In the genomic region with DNA sequence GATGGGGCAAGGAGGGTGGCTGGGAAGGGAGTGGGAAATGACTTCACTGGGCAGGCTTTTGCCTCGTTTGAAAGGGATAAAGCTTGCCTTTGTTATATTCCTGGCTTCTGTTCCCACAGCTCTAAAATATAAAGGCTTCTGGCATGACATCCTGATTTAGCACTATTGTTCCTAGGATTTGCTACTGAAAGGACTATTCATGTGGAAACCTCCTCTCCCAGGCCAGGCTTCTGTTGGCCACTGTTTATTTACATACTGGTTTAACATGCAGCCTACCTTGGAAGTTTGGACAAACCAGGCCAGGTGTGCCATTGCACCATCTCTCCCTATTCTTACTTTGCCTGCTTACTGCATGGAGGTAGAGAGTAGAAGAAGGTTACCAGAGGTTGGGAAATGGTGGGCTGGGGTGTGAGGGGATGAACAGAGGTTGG, we compare ENCODE assay signal across 1 cellular context.
TF ChIP-seq lines count a peak whose summit lies in the region.

No MANE protein-coding gene starts in this region.

TF ChIP-seq in HepG2, 621 proteins besides CTCF, POLR2A, EP300 and RAD21 (continued from another document and continues in another):
- TF ChIP-seq, protein P1, sequence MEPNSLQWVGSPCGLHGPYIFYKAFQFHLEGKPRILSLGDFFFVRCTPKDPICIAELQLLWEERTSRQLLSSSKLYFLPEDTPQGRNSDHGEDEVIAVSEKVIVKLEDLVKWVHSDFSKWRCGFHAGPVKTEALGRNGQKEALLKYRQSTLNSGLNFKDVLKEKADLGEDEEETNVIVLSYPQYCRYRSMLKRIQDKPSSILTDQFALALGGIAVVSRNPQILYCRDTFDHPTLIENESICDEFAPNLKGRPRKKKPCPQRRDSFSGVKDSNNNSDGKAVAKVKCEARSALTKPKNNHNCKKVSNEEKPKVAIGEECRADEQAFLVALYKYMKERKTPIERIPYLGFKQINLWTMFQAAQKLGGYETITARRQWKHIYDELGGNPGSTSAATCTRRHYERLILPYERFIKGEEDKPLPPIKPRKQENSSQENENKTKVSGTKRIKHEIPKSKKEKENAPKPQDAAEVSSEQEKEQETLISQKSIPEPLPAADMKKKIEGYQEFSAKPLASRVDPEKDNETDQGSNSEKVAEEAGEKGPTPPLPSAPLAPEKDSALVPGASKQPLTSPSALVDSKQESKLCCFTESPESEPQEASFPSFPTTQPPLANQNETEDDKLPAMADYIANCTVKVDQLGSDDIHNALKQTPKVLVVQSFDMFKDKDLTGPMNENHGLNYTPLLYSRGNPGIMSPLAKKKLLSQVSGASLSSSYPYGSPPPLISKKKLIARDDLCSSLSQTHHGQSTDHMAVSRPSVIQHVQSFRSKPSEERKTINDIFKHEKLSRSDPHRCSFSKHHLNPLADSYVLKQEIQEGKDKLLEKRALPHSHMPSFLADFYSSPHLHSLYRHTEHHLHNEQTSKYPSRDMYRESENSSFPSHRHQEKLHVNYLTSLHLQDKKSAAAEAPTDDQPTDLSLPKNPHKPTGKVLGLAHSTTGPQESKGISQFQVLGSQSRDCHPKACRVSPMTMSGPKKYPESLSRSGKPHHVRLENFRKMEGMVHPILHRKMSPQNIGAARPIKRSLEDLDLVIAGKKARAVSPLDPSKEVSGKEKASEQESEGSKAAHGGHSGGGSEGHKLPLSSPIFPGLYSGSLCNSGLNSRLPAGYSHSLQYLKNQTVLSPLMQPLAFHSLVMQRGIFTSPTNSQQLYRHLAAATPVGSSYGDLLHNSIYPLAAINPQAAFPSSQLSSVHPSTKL (CRISPR knock-in tag; IDR thresholded peaks at IDR 0.05) = peak; percentile 71
- TF ChIP-seq, protein P2, sequence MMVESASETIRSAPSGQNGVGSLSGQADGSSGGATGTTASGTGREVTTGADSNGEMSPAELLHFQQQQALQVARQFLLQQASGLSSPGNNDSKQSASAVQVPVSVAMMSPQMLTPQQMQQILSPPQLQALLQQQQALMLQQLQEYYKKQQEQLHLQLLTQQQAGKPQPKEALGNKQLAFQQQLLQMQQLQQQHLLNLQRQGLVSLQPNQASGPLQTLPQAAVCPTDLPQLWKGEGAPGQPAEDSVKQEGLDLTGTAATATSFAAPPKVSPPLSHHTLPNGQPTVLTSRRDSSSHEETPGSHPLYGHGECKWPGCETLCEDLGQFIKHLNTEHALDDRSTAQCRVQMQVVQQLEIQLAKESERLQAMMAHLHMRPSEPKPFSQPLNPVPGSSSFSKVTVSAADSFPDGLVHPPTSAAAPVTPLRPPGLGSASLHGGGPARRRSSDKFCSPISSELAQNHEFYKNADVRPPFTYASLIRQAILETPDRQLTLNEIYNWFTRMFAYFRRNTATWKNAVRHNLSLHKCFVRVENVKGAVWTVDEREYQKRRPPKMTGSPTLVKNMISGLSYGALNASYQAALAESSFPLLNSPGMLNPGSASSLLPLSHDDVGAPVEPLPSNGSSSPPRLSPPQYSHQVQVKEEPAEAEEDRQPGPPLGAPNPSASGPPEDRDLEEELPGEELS (CRISPR knock-in tag; IDR thresholded peaks at IDR 0.05) = 0 out of 2 replicates have a peak, but pooled peaks have one; percentile 22
- TF ChIP-seq ZNF839 (CRISPR knock-in tag; IDR thresholded peaks at IDR 0.05; ENCODE audit: borderline replicate concordance) (no peak), FOXA3 (CRISPR knock-in tag; IDR thresholded peaks at IDR 0.05) (peak; percentile 76; the same call in 1 of the 2 replicates), NFYC (CRISPR knock-in tag; IDR thresholded peaks at IDR 0.05) (no peak), GATAD2A (CRISPR knock-in tag; IDR thresholded peaks at IDR 0.05) (peak; percentile 62), SCMH1 (CRISPR knock-in tag; IDR thresholded peaks at IDR 0.05; ENCODE audit: borderline replicate concordance) (no peak), RARA (CRISPR knock-in tag; IDR thresholded peaks at IDR 0.05) (peak; percentile 12; the same call in 1 of the 2 replicates), ZNF121 (CRISPR knock-in tag; IDR thresholded peaks at IDR 0.05) (no peak), RXRB (CRISPR knock-in tag; IDR thresholded peaks at IDR 0.05; ENCODE audit: borderline replicate concordance) (peak; percentile 29; the same call in 1 of the 2 replicates), ZNF644 (CRISPR knock-in tag; IDR thresholded peaks at IDR 0.05; ENCODE audit: low read depth) (peak; percentile 93), SAP130 (CRISPR knock-in tag; IDR thresholded peaks at IDR 0.05; ENCODE audit: low read depth) (peak; percentile 59), ZHX2 (IDR thresholded peaks at IDR 0.05; ENCODE audit: low read depth) (no peak), ZHX2 (CRISPR knock-in tag; IDR thresholded peaks at IDR 0.05; ENCODE audit: borderline replicate concordance) (no peak), FOSL2 (CRISPR knock-in tag; IDR thresholded peaks at IDR 0.05) (0 out of 2 replicates have a peak, but pooled peaks have one; percentile 17), TBX2 (CRISPR knock-in tag; IDR thresholded peaks at IDR 0.05; ENCODE audit: borderline replicate concordance) (peak; percentile 51; the same call in 1 of the 2 replicates), ZNF776 (CRISPR knock-in tag; IDR thresholded peaks at IDR 0.05) (no peak), PHF21A (CRISPR knock-in tag; IDR thresholded peaks at IDR 0.05) (peak; percentile 64; the same call in 1 of the 2 replicates), ZUFSP (CRISPR knock-in tag; IDR thresholded peaks at IDR 0.05; ENCODE audit: borderline replicate concordance) (no peak), BRCA1 (CRISPR knock-in tag; IDR thresholded peaks at IDR 0.05) (no peak), ZNF558 (CRISPR knock-in tag; IDR thresholded peaks at IDR 0.05; ENCODE audit: borderline replicate concordance) (no peak), ZEB1 (IDR thresholded peaks at IDR 0.05; ENCODE audit: insufficient replicate concordance, low read depth) (peak; percentile 66), MED8 (CRISPR knock-in tag; IDR thresholded peaks at IDR 0.05; ENCODE audit: insufficient replicate concordance) (no peak), SOX6 (IDR thresholded peaks at IDR 0.05) (no peak), SOX6 (CRISPR knock-in tag; IDR thresholded peaks at IDR 0.05) (peak; percentile 72), ZNF17 (CRISPR knock-in tag; IDR thresholded peaks at IDR 0.05) (no peak), ZNF18 (CRISPR knock-in tag; IDR thresholded peaks at IDR 0.05; ENCODE audit: insufficient replicate concordance) (no peak), ZBTB34 (CRISPR knock-in tag; IDR thresholded peaks at IDR 0.05) (peak; percentile 99)
- TF ChIP-seq, protein P3, sequence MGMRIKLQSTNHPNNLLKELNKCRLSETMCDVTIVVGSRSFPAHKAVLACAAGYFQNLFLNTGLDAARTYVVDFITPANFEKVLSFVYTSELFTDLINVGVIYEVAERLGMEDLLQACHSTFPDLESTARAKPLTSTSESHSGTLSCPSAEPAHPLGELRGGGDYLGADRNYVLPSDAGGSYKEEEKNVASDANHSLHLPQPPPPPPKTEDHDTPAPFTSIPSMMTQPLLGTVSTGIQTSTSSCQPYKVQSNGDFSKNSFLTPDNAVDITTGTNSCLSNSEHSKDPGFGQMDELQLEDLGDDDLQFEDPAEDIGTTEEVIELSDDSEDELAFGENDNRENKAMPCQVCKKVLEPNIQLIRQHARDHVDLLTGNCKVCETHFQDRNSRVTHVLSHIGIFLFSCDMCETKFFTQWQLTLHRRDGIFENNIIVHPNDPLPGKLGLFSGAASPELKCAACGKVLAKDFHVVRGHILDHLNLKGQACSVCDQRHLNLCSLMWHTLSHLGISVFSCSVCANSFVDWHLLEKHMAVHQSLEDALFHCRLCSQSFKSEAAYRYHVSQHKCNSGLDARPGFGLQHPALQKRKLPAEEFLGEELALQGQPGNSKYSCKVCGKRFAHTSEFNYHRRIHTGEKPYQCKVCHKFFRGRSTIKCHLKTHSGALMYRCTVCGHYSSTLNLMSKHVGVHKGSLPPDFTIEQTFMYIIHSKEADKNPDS (CRISPR knock-in tag; IDR thresholded peaks at IDR 0.05) = no peak
- TF ChIP-seq, protein P4, sequence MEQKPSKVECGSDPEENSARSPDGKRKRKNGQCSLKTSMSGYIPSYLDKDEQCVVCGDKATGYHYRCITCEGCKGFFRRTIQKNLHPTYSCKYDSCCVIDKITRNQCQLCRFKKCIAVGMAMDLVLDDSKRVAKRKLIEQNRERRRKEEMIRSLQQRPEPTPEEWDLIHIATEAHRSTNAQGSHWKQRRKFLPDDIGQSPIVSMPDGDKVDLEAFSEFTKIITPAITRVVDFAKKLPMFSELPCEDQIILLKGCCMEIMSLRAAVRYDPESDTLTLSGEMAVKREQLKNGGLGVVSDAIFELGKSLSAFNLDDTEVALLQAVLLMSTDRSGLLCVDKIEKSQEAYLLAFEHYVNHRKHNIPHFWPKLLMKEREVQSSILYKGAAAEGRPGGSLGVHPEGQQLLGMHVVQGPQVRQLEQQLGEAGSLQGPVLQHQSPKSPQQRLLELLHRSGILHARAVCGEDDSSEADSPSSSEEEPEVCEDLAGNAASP (CRISPR knock-in tag; IDR thresholded peaks at IDR 0.05; ENCODE audit: borderline replicate concordance) = 0 out of 2 replicates have a peak, but pooled peaks have one; percentile 13
- TF ChIP-seq, protein P5, sequence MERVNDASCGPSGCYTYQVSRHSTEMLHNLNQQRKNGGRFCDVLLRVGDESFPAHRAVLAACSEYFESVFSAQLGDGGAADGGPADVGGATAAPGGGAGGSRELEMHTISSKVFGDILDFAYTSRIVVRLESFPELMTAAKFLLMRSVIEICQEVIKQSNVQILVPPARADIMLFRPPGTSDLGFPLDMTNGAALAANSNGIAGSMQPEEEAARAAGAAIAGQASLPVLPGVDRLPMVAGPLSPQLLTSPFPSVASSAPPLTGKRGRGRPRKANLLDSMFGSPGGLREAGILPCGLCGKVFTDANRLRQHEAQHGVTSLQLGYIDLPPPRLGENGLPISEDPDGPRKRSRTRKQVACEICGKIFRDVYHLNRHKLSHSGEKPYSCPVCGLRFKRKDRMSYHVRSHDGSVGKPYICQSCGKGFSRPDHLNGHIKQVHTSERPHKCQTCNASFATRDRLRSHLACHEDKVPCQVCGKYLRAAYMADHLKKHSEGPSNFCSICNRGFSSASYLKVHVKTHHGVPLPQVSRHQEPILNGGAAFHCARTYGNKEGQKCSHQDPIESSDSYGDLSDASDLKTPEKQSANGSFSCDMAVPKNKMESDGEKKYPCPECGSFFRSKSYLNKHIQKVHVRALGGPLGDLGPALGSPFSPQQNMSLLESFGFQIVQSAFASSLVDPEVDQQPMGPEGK (CRISPR knock-in tag; IDR thresholded peaks at IDR 0.05) = no peak
